8 cellular contexts compared by ENCODE assay signal in genomic region chr2:39730685-39731302, GRCh38. TPM values are rescaled to one million over a fixed set of nuclear protein-coding genes. Genes with fewer than 3 reads are reported as not detected.
DNase-seq lines count a peak whose midpoint lies in the region; ATAC-seq, FAIRE-seq and TF ChIP-seq lines count a peak whose summit lies in the region.

No MANE protein-coding gene starts in this region.

- no peaks in the 10 kb centered on the region for H3K36me3 ChIP-seq in body of pancreas (replicated peaks in 1 of 2; ENCODE audit: insufficient read depth in 1 of 2, low read depth in 2 of 2)

- H3K9me3 ChIP-seq in body of pancreas = no peaks in the 10 kb centered on the region

- TF ChIP-seq POLR2A in body of pancreas (IDR thresholded peaks at IDR 0.05) = no peak

- no peak overlapping the region for H3K27ac ChIP-seq in body of pancreas

- 70 to 83% methylated on average over 2 of the region's 2 CpGs for WGBS in body of pancreas, 2 donors

- intact Hi-C loops in body of pancreas (cut with DNase I) = no loop called here

- H3K4me1 ChIP-seq in body of pancreas = no peaks in the 10 kb centered on the region

- H3K4me3 ChIP-seq in body of pancreas = no peak overlapping the region

- DNase-seq in EH (ENCODE audit: low read depth) (peak; percentile 50), NCI-H1092 treated with DMSO at 0.1 percent for 48 hours (lab: John Stamatoyannopoulos, UW) (peak; percentile 4), body of pancreas (no peak), medulla oblongata (ENCODE audit: extremely low spot score) (peak; percentile 64), dedifferentiated amniotic fluid mesenchymal stem cell (ENCODE audit: extremely low spot score) (no peak), frontal cortex (ENCODE audit: low spot score in 2 of 2) (no peak), RCC 7860 (ENCODE audit: low spot score) (no peak)

- TF ChIP-seq CTCF in body of pancreas (IDR thresholded peaks at IDR 0.05) = peak; percentile 6 to 42 (median 34)

- FAIRE-seq in frontal cortex (lab: Jason Lieb, UNC) = no peak
- FAIRE-seq in RCC 7860 (lab: Jason Lieb, UNC) = no peak

- no peaks in the 10 kb centered on the region for H3K27me3 ChIP-seq in body of pancreas

- ATAC-seq in GM21360 (IDR thresholded peaks at IDR 0.05; ENCODE audit: unreplicated experiment) = peak; percentile 57
- ATAC-seq in body of pancreas = no peak

RNA-seq across cellular contexts. Expression of gene THUMPD2, which starts 48.3 kb away (rescaled TPM):
- total RNA-seq in body of pancreas (10 to 100 TPM in 1 of 2 donors, 1 to 10 TPM in 1; 7.0 to 18.8 TPM), frontal cortex (11.8 TPM)

Comparison
In these comparisons a context has a peak if more than half of its experiments do, and no peak if none do; other contexts are left out.
1. DNase-seq: peak in EH (single experiment), NCI-H1092 treated with DMSO at 0.1 percent for 48 hours (single experiment) and medulla oblongata (single experiment); none in body of pancreas (0 of 4), dedifferentiated amniotic fluid mesenchymal stem cell (single experiment), frontal cortex (0 of 2) and RCC 7860 (single experiment).